Comparison of ENCODE assay signal across 32 cellular contexts in the genomic region with DNA sequence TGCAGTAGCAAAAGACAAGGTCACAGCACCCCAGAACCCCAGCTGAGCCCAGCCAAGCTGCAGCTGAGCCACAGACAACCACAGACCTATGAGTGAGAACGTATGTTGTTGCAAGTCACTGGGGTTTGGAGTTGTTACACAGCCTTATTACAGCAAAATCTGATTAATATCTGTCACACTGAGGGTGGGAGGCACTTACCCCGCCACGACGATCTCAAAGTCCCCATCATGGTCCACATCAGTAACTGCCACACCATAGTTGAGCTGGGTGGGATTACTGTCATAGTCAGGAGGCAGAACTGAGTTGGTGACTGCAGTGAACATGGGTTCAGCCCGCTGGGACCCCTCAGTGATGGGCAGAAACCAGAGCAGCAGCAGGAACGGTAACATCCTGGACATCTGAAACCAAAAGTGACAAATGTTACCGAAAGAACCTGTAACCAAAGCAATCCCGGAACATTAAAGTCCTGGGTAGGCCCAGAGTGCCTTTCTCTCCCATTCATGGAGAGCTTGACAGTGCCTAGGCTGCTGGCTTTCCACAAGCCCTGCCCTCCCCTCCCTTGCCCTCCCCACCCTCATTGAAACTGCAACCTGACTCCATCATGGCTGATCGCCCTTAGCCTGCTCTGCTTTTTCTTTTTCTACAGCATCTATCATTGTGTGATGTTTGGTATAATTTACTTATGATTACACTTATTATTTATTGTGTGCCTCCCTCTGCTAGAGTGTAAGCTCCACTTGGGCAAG. TPM values are rescaled to one million over a fixed set of nuclear protein-coding genes. Genes with fewer than 3 reads are reported as not detected.
"Had no signal": no experiment of that assay in that cellular context is flagged by ENCODE, and none has a peak within 500 bp of the region (broad histone marks: within the 10 kb centered on the region; RNA-seq: fewer than 3 reads in every experiment).

No MANE protein-coding gene starts in this region.

- H3K4me3 Mint-ChIP-seq: immature natural killer cell; naive thymus-derived CD4-positive, alpha-beta T cell; natural killer cell treated with Interleukin-12 subunit alpha and Interleukin-12 subunit beta and Interleukin-15 and Interleukin-18, amount 100 ng/mL, for 72 hours; neural crest cell; stimulated activated naive B cell treated with anti-CD40 and anti-IgM and Interleukin-4, amounts not matched to agents 10 μg/mL and 1 μg/mL and 100 μg/mL, for 72 hours had no signal

- H3K4me1 ChIP-seq: pancreas, prostate gland, testis, transverse colon had no signal

- H3K4me3 ChIP-seq: left ventricle myocardium inferior, lung, mucosa of descending colon, pancreas, prostate gland, skin epidermis, stomach, testis, thyroid gland, transverse colon, upper lobe of left lung had no signal

- H3K27ac ChIP-seq: left ventricle myocardium inferior, pancreas, prostate gland, skin epidermis, stomach, testis, thyroid gland, transverse colon, upper lobe of left lung had no signal

- H3K9me3 ChIP-seq: left ventricle myocardium inferior, mucosa of descending colon, pancreas, prostate gland, stomach, testis, thyroid gland, transverse colon, upper lobe of left lung had no signal

- DNase-seq: hypothalamus; immature natural killer cell; kidney; left colon; left ventricle myocardium inferior; midbrain; mucosa of descending colon; naive thymus-derived CD4-positive, alpha-beta T cell; nucleus accumbens; pancreas; posterior cingulate gyrus; retina; right cardiac atrium; stimulated activated CD4-positive, alpha-beta T cell treated with anti-CD3 and anti-CD28 coated beads, Interleukin-12 subunit alpha, Interleukin-12 subunit beta, amount 100 ng/mL, for 4 hours; stimulated activated CD4-positive, alpha-beta T cell treated with anti-CD3 and anti-CD28 coated beads, Interleukin-15, amount 100 ng/mL, for 24 hours; stimulated activated CD4-positive, alpha-beta T cell treated with anti-CD3 and anti-CD28 coated beads, Interleukin-2, amount 100 ng/mL, for 24 hours; stimulated activated CD4-positive, alpha-beta T cell treated with anti-CD3 and anti-CD28 coated beads, Interleukin-4, amount 100 ng/mL, for 1 hour; stimulated activated naive B cell treated with anti-CD40 and anti-IgM and Interleukin-4, amounts not matched to agents 10 μg/mL and 1 μg/mL and 100 μg/mL, for 72 hours; stimulated activated naive CD8-positive, alpha-beta T cell treated with anti-CD3 and anti-CD28 coated beads, Interleukin-15, Interleukin-2, amounts not matched to agents 100 U/mL and 50 U/mL, for 24 hours; stomach; testis; thyroid gland; transverse colon; upper lobe of left lung had no signal

- ATAC-seq: left colon; mucosa of descending colon; naive thymus-derived CD4-positive, alpha-beta T cell; natural killer cell treated with Interleukin-12 subunit alpha and Interleukin-12 subunit beta and Interleukin-15 and Interleukin-18, amount 100 ng/mL, for 72 hours; pancreas; right cardiac atrium; sciatic nerve; stimulated activated naive B cell treated with anti-CD40 and anti-IgM and Interleukin-4, amounts not matched to agents 10 μg/mL and 1 μg/mL and 100 μg/mL, for 72 hours; stimulated activated naive CD8-positive, alpha-beta T cell treated with anti-CD3 and anti-CD28 coated beads, Interleukin-15, Interleukin-2, amounts not matched to agents 100 U/mL and 50 U/mL, for 24 hours had no signal

- H3K27me3 ChIP-seq: testis, thyroid gland, upper lobe of left lung had no signal

- H3K36me3 Mint-ChIP-seq: immature natural killer cell; naive thymus-derived CD4-positive, alpha-beta T cell; natural killer cell treated with Interleukin-12 subunit alpha and Interleukin-12 subunit beta and Interleukin-15 and Interleukin-18, amount 100 ng/mL, for 72 hours; stimulated activated naive B cell treated with anti-CD40 and anti-IgM and Interleukin-4, amounts not matched to agents 10 μg/mL and 1 μg/mL and 100 μg/mL, for 72 hours had no signal

- H3K27ac Mint-ChIP-seq: immature natural killer cell; naive thymus-derived CD4-positive, alpha-beta T cell; natural killer cell treated with Interleukin-12 subunit alpha and Interleukin-12 subunit beta and Interleukin-15 and Interleukin-18, amount 100 ng/mL, for 72 hours; stimulated activated naive B cell treated with anti-CD40 and anti-IgM and Interleukin-4, amounts not matched to agents 10 μg/mL and 1 μg/mL and 100 μg/mL, for 72 hours had no signal

- H3K9me3 Mint-ChIP-seq: immature natural killer cell; naive thymus-derived CD4-positive, alpha-beta T cell; natural killer cell treated with Interleukin-12 subunit alpha and Interleukin-12 subunit beta and Interleukin-15 and Interleukin-18, amount 100 ng/mL, for 72 hours; neural crest cell; stimulated activated naive B cell treated with anti-CD40 and anti-IgM and Interleukin-4, amounts not matched to agents 10 μg/mL and 1 μg/mL and 100 μg/mL, for 72 hours had no signal

- H3K36me3 ChIP-seq: left ventricle myocardium inferior, pancreas, prostate gland, stomach, thyroid gland, transverse colon, upper lobe of left lung had no signal

RNA-seq across cellular contexts. Expression of a gene that starts 19.3 kb away (rescaled TPM):
- total RNA-seq: myocyte; naive thymus-derived CD4-positive, alpha-beta T cell; natural killer cell treated with Interleukin-12 subunit alpha and Interleukin-12 subunit beta and Interleukin-15 and Interleukin-18, amount 100 ng/mL, for 72 hours; osteoblast had no signal
- polyA plus RNA-seq: immature natural killer cell; naive thymus-derived CD4-positive, alpha-beta T cell had no signal
